In genomic region chr12:25553083-25553482, GRCh38 we compare ENCODE assay signal across 1 cellular context.
TF ChIP-seq lines count a peak whose summit lies in the region.

Gene LMNTD1, minus strand, starts transcription at chr12:25553283. Its CDS starts 324 bp downstream, at chr12:25552959.

TF ChIP-seq in HEK293, 187 proteins besides CTCF, POLR2A, EP300 and RAD21:
- peak; percentile 55 for TF ChIP-seq SCRT2 (tag by site-specific recombination; IDR thresholded peaks at IDR 0.05)
- TF ChIP-seq TRIM28 (IDR thresholded peaks at IDR 0.05; ENCODE audit: borderline replicate concordance, low read length) = no peak
- peak; percentile 32; the same call in 1 of the 2 replicates for TF ChIP-seq ZNF629 (tag by site-specific recombination; IDR thresholded peaks at IDR 0.05)
- no peak for TF ChIP-seq ZNF701 (tag by site-specific recombination; IDR thresholded peaks at IDR 0.05)
- TF ChIP-seq ZBTB6 (tag by site-specific recombination; IDR thresholded peaks at IDR 0.05) = no peak
